In genomic region chr16:83807327-83807709, GRCh38 we compare ENCODE assay signal across 8 cellular contexts. TPM values are rescaled to one million over a fixed set of nuclear protein-coding genes. Genes with fewer than 3 reads are reported as not detected.
DNase-seq lines count a peak whose midpoint lies in the region; ATAC-seq and TF ChIP-seq lines count a peak whose summit lies in the region.

No MANE protein-coding gene starts in this region.

- H3K4me3 Mint-ChIP-seq in glutamatergic neuron (ENCODE audit: unreplicated experiment), result peak overlapping the region; percentile 64
- H3K4me3 Mint-ChIP-seq in stimulated activated memory B cell treated with anti-CD40 and anti-IgM and Interleukin-4, amounts not matched to agents 10 μg/mL and 1 μg/mL and 100 μg/mL, for 72 hours, result peak overlapping the region; percentile 96

- no peaks in the 10 kb centered on the region for H3F3A ChIP-seq in SU-DHL-6 (ENCODE audit: insufficient read depth)

- no peaks in the 10 kb centered on the region for H3K9me2 ChIP-seq in SU-DHL-6 (replicated peaks; ENCODE audit: insufficient read depth, low read length)

- no peak overlapping the region for H3K27ac ChIP-seq in SU-DHL-6 (ENCODE audit: low read depth, low read length)

- H3K4me1 Mint-ChIP-seq in glutamatergic neuron (ENCODE audit: low read depth, unreplicated experiment), result peaks cover 6% of the 10 kb centered on the region
- peaks cover 71% of the 10 kb centered on the region for H3K4me1 Mint-ChIP-seq in stimulated activated memory B cell treated with anti-CD40 and anti-IgM and Interleukin-4, amounts not matched to agents 10 μg/mL and 1 μg/mL and 100 μg/mL, for 72 hours

- peaks cover 7% of the 10 kb centered on the region for H3K9me3 Mint-ChIP-seq in glutamatergic neuron (ENCODE audit: unreplicated experiment)
- H3K9me3 Mint-ChIP-seq in stimulated activated memory B cell treated with anti-CD40 and anti-IgM and Interleukin-4, amounts not matched to agents 10 μg/mL and 1 μg/mL and 100 μg/mL, for 72 hours, result peaks cover 6% of the 10 kb centered on the region

- H3K27ac Mint-ChIP-seq in glutamatergic neuron (ENCODE audit: unreplicated experiment), result no peak overlapping the region
- peak overlapping the region; percentile 95 for H3K27ac Mint-ChIP-seq in stimulated activated memory B cell treated with anti-CD40 and anti-IgM and Interleukin-4, amounts not matched to agents 10 μg/mL and 1 μg/mL and 100 μg/mL, for 72 hours

- H4K20me1 ChIP-seq in SU-DHL-6 (ENCODE audit: low read depth, low read length), result no peaks in the 10 kb centered on the region

- peaks cover 21% of the 10 kb centered on the region for H3K36me3 ChIP-seq in SU-DHL-6 (ENCODE audit: low read length)

- peak overlapping the region; percentile 97 for H2AFZ ChIP-seq in SU-DHL-6 (ENCODE audit: low read depth, low read length, severe bottlenecking)

- H3K27me3 ChIP-seq in SU-DHL-6 (ENCODE audit: low read length), result no peaks in the 10 kb centered on the region

- no peak overlapping the region for H3K9ac ChIP-seq in SU-DHL-6 (ENCODE audit: low read length)

- peaks cover 20% of the 10 kb centered on the region for H3K79me2 ChIP-seq in SU-DHL-6 (ENCODE audit: insufficient read depth, low read length)

- H3K27me3 Mint-ChIP-seq in glutamatergic neuron (ENCODE audit: unreplicated experiment), result peaks cover 5% of the 10 kb centered on the region
- H3K27me3 Mint-ChIP-seq in stimulated activated memory B cell treated with anti-CD40 and anti-IgM and Interleukin-4, amounts not matched to agents 10 μg/mL and 1 μg/mL and 100 μg/mL, for 72 hours, result no peaks in the 10 kb centered on the region

- no peaks in the 10 kb centered on the region for H3K9me3 ChIP-seq in SU-DHL-6 (ENCODE audit: insufficient read depth, low read length)

- H3K36me3 Mint-ChIP-seq in glutamatergic neuron (ENCODE audit: unreplicated experiment), result peaks cover 4% of the 10 kb centered on the region
- H3K36me3 Mint-ChIP-seq in stimulated activated memory B cell treated with anti-CD40 and anti-IgM and Interleukin-4, amounts not matched to agents 10 μg/mL and 1 μg/mL and 100 μg/mL, for 72 hours, result peaks cover 18% of the 10 kb centered on the region

- H3K4me3 ChIP-seq in SU-DHL-6 (ENCODE audit: insufficient read depth, low read length, poor library complexity, severe bottlenecking), result peak overlapping the region; percentile 91

- ATAC-seq in GM21723 (IDR thresholded peaks at IDR 0.05; ENCODE audit: unreplicated experiment), result peak; percentile 8
- ATAC-seq in stimulated activated memory B cell treated with anti-CD40 and anti-IgM and Interleukin-4, amounts not matched to agents 10 μg/mL and 1 μg/mL and 100 μg/mL, for 72 hours, result peak; percentile 1

- peak overlapping the region; percentile 43 for H3K4me2 ChIP-seq in SU-DHL-6 (ENCODE audit: low read depth, low read length, poor library complexity, severe bottlenecking)

- TF ChIP-seq CTCF in SU-DHL-6 (IDR thresholded peaks at IDR 0.05; ENCODE audit: insufficient read depth, low read length, poor library complexity, severe bottlenecking), result no peak
- TF ChIP-seq CTCF in glutamatergic neuron (IDR thresholded peaks at IDR 0.05; ENCODE audit: partially characterized antibody, unreplicated experiment), result no peak

- no peak for DNase-seq in glutamatergic neuron
- no peak for DNase-seq in NK-92 treated with Interleukin-12 subunit alpha and Interleukin-12 subunit beta, amount 100 ng/mL, for 24 hours (lab: John Stamatoyannopoulos, UW)
- no peak for DNase-seq in NCI-H82 (lab: John Stamatoyannopoulos, UW)
- DNase-seq in NCI-H2029 treated with DMSO at 0.1 percent for 48 hours (lab: John Stamatoyannopoulos, UW), result no peak
- no peak for DNase-seq in NCI-H1930 (lab: John Stamatoyannopoulos, UW)

RNA-seq across cellular contexts. Expression of gene HSBP1, which starts 0.5 kb away (rescaled TPM):
- 218 TPM for total RNA-seq in glutamatergic neuron (ENCODE audit: unreplicated experiment)
